Comparison of ENCODE assay signal across 8 cellular contexts in genomic region chr1:66331641-66332523, GRCh38.
A peak's percentile ranks its signal among the peaks of the same experiment; 100 is the strongest.
DNase-seq lines count a peak whose midpoint lies in the region; ATAC-seq and TF ChIP-seq lines count a peak whose summit lies in the region.

No MANE protein-coding gene starts in this region.

- peak in 2 of 4 experiments; percentile 10 to 41 for TF ChIP-seq CTCF in uterus (IDR thresholded peaks at IDR 0.05)

- H3K27ac ChIP-seq in uterus = peak overlapping the region; percentile 83 to 90

- peak; percentile 27 for ATAC-seq in GM19351 (IDR thresholded peaks at IDR 0.05; ENCODE audit: unreplicated experiment)

- no peaks in the 10 kb centered on the region for H3K27me3 ChIP-seq in uterus

- no peaks in the 10 kb centered on the region for H3K9me3 ChIP-seq in uterus

- intact Hi-C loops in uterus (cut with DNase I; ENCODE audit: low total_unique reads) = loop anchor here (10.0 kb wide), 1 partner anchor 57 kb away; no protein-coding TSS in a partner anchor

- H3K4me3 ChIP-seq in uterus = peak overlapping the region; percentile 28 to 41

- no peaks in the 10 kb centered on the region for H3K36me3 ChIP-seq in uterus

- peak; percentile 18 to 49 for TF ChIP-seq POLR2A in uterus (IDR thresholded peaks at IDR 0.05)

- DNase-seq in AG08395 (ENCODE audit: low spot score) = peak; percentile 82
- peak; percentile 24 for DNase-seq in NCI-H226
- peak; percentile 29 for DNase-seq in activated T-helper 9 cell treated with anti-CD3 and anti-CD28 coated beads, Interleukin-2, amount 50 U/mL, for 16 hours (ENCODE audit: low read depth)
- DNase-seq in germinal center (ENCODE audit: low spot score) = peak; percentile 20
- peak; percentile 33 for DNase-seq in occipital lobe (lab: John Stamatoyannopoulos, UW)
- DNase-seq in uterus = peak; percentile 55 to 59
- no peak for DNase-seq in HuH-7 (ENCODE audit: low spot score)

- H3K4me1 ChIP-seq in uterus = no peaks in the 10 kb centered on the region
